Comparison of ENCODE assay signal across 1 cellular context in the genomic region with DNA sequence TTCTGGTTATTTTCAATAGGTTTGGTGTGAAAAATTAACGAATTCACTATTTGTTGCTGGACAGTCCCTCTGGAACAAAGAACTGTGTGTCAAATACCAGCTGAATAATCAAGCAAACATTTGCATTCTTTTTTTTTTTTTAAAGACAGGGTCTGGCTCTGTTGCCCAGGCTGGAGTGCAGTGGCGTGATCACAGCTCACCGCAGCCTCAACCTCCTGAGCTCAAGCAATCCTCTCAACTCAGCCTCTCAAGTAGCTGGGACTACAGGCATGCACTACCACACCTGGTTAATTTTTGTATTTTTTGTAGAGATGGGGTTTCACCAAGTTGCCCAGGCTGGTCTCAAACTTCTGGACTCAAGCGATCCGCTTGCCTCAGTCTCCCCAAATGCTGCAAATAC.
TF ChIP-seq lines count a peak whose summit lies in the region.

No MANE protein-coding gene starts in this region.

TF ChIP-seq in HepG2, 621 proteins besides CTCF, POLR2A, EP300 and RAD21:
- TF ChIP-seq, protein P1, sequence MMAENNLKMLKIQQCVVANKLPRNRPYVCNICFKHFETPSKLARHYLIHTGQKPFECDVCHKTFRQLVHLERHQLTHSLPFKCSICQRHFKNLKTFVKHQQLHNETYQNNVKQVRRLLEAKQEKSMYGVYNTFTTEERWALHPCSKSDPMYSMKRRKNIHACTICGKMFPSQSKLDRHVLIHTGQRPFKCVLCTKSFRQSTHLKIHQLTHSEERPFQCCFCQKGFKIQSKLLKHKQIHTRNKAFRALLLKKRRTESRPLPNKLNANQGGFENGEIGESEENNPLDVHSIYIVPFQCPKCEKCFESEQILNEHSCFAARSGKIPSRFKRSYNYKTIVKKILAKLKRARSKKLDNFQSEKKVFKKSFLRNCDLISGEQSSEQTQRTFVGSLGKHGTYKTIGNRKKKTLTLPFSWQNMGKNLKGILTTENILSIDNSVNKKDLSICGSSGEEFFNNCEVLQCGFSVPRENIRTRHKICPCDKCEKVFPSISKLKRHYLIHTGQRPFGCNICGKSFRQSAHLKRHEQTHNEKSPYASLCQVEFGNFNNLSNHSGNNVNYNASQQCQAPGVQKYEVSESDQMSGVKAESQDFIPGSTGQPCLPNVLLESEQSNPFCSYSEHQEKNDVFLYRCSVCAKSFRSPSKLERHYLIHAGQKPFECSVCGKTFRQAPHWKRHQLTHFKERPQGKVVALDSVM (CRISPR knock-in tag; IDR thresholded peaks at IDR 0.05), result peak; percentile 52; the same call in 1 of the 2 replicates
- TF ChIP-seq ZNF121 (CRISPR knock-in tag; IDR thresholded peaks at IDR 0.05), result peak; percentile 67
TF ChIP-seq in HepG2: peak in this region for 2; not testable (repeated sequence) for 619.
